8 cellular contexts compared by ENCODE assay signal in the genomic region with DNA sequence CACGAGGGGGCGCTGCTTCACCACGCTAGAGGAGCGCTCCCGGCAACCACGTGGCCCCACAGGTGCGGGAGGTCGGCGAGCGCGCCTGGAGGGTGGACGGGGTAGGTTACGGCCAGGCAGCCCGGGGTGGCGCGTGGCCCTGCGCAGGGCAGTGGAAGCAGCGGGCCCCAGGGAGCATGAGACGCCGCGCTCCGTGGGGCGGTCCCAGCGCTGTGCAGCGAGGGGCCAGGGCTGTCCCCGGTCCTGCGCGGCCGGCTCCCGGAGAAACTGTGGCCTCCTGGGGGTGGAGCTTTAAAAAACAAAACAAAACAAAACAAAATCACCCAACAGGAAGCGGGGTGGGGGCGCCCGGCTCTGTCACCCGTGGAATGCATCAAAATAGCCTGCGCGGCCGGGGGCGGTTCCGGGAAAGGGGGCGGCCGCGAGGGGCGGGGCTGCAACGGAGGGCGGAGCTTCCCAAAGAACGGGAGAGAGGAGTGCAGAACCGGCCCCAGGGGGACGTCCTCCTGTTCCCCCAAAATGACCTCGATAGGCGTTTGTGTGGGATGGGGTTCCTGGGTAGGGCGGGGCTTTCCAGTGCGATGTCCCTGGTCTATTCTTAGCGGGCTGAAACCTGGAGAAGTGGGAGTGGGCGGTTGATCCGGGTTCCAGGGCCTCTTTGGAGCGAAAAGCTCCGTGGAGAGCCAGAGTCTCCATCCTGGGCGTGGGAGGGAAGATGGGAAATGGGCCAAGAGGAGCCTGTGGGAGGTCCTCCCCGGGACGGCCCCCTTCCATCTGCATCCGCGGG. TPM values are rescaled to one million over a fixed set of nuclear protein-coding genes. Genes with fewer than 3 reads are reported as not detected.
A peak's percentile ranks its signal among the peaks of the same experiment; 100 is the strongest.
DNase-seq lines count a peak whose midpoint lies in the region; ATAC-seq and TF ChIP-seq lines count a peak whose summit lies in the region.

No MANE protein-coding gene starts in this region.

- no peaks in the 10 kb centered on the region for H3K79me2 ChIP-seq in Karpas-422 (ENCODE audit: low read length)
- no peaks in the 10 kb centered on the region for H3K79me2 ChIP-seq in neural progenitor cell (ENCODE audit: low read depth)

- no peaks in the 10 kb centered on the region for H3K27me3 ChIP-seq in Karpas-422 (ENCODE audit: low read length)
- no peaks in the 10 kb centered on the region for H3K27me3 ChIP-seq in RWPE2 (ENCODE audit: insufficient read depth, poor library complexity, severe bottlenecking)
- H3K27me3 ChIP-seq in neural progenitor cell, result peaks cover 8% of the 10 kb centered on the region

- peaks cover 17% of the 10 kb centered on the region for H3K4me1 ChIP-seq in Karpas-422 (ENCODE audit: low read length)
- peaks cover 13% of the 10 kb centered on the region for H3K4me1 ChIP-seq in RWPE2 (ENCODE audit: insufficient read depth, poor library complexity, severe bottlenecking)
- no peaks in the 10 kb centered on the region for H3K4me1 ChIP-seq in neural progenitor cell

- H3K9me3 ChIP-seq in Karpas-422 (ENCODE audit: low read length), result no peaks in the 10 kb centered on the region
- H3K9me3 ChIP-seq in RWPE2 (ENCODE audit: severe bottlenecking), result no peaks in the 10 kb centered on the region
- H3K9me3 ChIP-seq in neural progenitor cell (ENCODE audit: low read depth), result no peaks in the 10 kb centered on the region

- H2AFZ ChIP-seq in Karpas-422 (ENCODE audit: low read length) (peak overlapping the region; percentile 88), neural progenitor cell (replicated peaks) (peak overlapping the region; percentile 82)

- peaks cover 5% of the 10 kb centered on the region for H3K4me1 Mint-ChIP-seq in neural progenitor cell
- peaks cover 31% of the 10 kb centered on the region for H3K4me1 Mint-ChIP-seq in stimulated activated naive CD8-positive, alpha-beta T cell treated with anti-CD3 and anti-CD28 coated beads, Interleukin-15, amount 100 ng/mL, for 72 hours

- H3K4me3 Mint-ChIP-seq in neural progenitor cell, result peak overlapping the region; percentile 87
- peak overlapping the region; percentile 77 to 84 for H3K4me3 Mint-ChIP-seq in stimulated activated naive CD8-positive, alpha-beta T cell treated with anti-CD3 and anti-CD28 coated beads, Interleukin-15, amount 100 ng/mL, for 72 hours

- H3K4me2 ChIP-seq in Karpas-422 (ENCODE audit: low read depth, low read length, poor library complexity, severe bottlenecking) (peak overlapping the region; percentile 89), neural progenitor cell (peak overlapping the region; percentile 87)

- H3K4me3 ChIP-seq in Karpas-422 (ENCODE audit: low read length) (peak overlapping the region; percentile 68), RWPE2 (ENCODE audit: severe bottlenecking) (peak overlapping the region; percentile 49), foreskin fibroblast (ENCODE audit: low read depth in 1 of 2, low read length in 2 of 2) (peak overlapping the region; percentile 53 to 55), neural progenitor cell (peak overlapping the region; percentile 60)

- no peak overlapping the region for H3K27ac Mint-ChIP-seq in neural progenitor cell
- H3K27ac Mint-ChIP-seq in stimulated activated naive CD8-positive, alpha-beta T cell treated with anti-CD3 and anti-CD28 coated beads, Interleukin-15, amount 100 ng/mL, for 72 hours, result peak overlapping the region; percentile 80 to 90

- H3K27ac ChIP-seq in Karpas-422 (ENCODE audit: low read length) (peak overlapping the region; percentile 58), RWPE2 (ENCODE audit: poor library complexity, severe bottlenecking) (no peak overlapping the region), neural progenitor cell (no peak overlapping the region)

- TF ChIP-seq CTCF in RWPE2 (IDR thresholded peaks at IDR 0.05; ENCODE audit: poor library complexity, severe bottlenecking) (peak; percentile 97), foreskin fibroblast (IDR thresholded peaks at IDR 0.05; ENCODE audit: low read depth, low read length) (peak; percentile 77), neural progenitor cell (IDR thresholded peaks at IDR 0.05) (peak; percentile 95)

- H3K9ac ChIP-seq in Karpas-422 (ENCODE audit: low read length) (peak overlapping the region; percentile 71), neural progenitor cell (no peak overlapping the region)

- H3F3A ChIP-seq in neural progenitor cell (ENCODE audit: low read depth), result no peaks in the 10 kb centered on the region

- H4K20me1 ChIP-seq in Karpas-422 (ENCODE audit: insufficient read depth, low read depth, low read length) (no peaks in the 10 kb centered on the region), neural progenitor cell (ENCODE audit: low read depth) (no peaks in the 10 kb centered on the region)

- H3K9me2 ChIP-seq in Karpas-422 (replicated peaks; ENCODE audit: insufficient read depth, low read length), result no peaks in the 10 kb centered on the region

- peak; percentile 60 for DNase-seq in DMS79 treated with DMSO at 0.1 percent for 48 hours (lab: John Stamatoyannopoulos, UW)
- peak; percentile 96 for DNase-seq in Karpas-422
- DNase-seq in RWPE2 (ENCODE audit: low spot score), result peak; percentile 84
- peak; percentile 95 for DNase-seq in activated gamma-delta T cell treated with Interleukin-2 at 50 U/mL for 16 hours
- DNase-seq in foreskin fibroblast, result peak; percentile 83 to 95
- peak; percentile 94 for DNase-seq in neural progenitor cell (ENCODE audit: low spot score)
- DNase-seq in stimulated activated naive CD8-positive, alpha-beta T cell treated with anti-CD3 and anti-CD28 coated beads, Interleukin-15, amount 100 ng/mL, for 72 hours, result peak; percentile 91 to 94

- H3K36me3 ChIP-seq in Karpas-422 (ENCODE audit: insufficient read depth, low read length) (peaks cover 3% of the 10 kb centered on the region), RWPE2 (ENCODE audit: low read depth) (peaks cover 3% of the 10 kb centered on the region; the same call in 1 of the 2 replicates), neural progenitor cell (no peaks in the 10 kb centered on the region)

- H3K27me3 Mint-ChIP-seq in neural progenitor cell (ENCODE audit: insufficient read depth, low read depth), result peaks cover 14% of the 10 kb centered on the region
- no peaks in the 10 kb centered on the region for H3K27me3 Mint-ChIP-seq in stimulated activated naive CD8-positive, alpha-beta T cell treated with anti-CD3 and anti-CD28 coated beads, Interleukin-15, amount 100 ng/mL, for 72 hours

- H3K9me3 Mint-ChIP-seq in neural progenitor cell, result no peaks in the 10 kb centered on the region
- H3K9me3 Mint-ChIP-seq in stimulated activated naive CD8-positive, alpha-beta T cell treated with anti-CD3 and anti-CD28 coated beads, Interleukin-15, amount 100 ng/mL, for 72 hours, result no peaks in the 10 kb centered on the region

- ATAC-seq in GM21737 (IDR thresholded peaks at IDR 0.05; ENCODE audit: unreplicated experiment) (peak; percentile 67), RWPE2 (ENCODE audit: low read depth) (peak; percentile 77)
- ATAC-seq in stimulated activated naive CD8-positive, alpha-beta T cell treated with anti-CD3 and anti-CD28 coated beads, Interleukin-15, amount 100 ng/mL, for 72 hours, result peak; percentile 94

- no peaks in the 10 kb centered on the region for H3K36me3 Mint-ChIP-seq in neural progenitor cell

RNA-seq across cellular contexts. Expression of gene NUMBL, which starts 27.3 kb away (rescaled TPM):
- 26.9 and 33.8 TPM in 2 replicates for total RNA-seq in Karpas-422 (2014; rRNA removed; shearing (Covaris generic); ENCODE audit: low replicate concordance)
- total RNA-seq in neural progenitor cell (ENCODE audit: low replicate concordance), result 6.4 and 19.8 TPM in 2 replicates

RNA-seq across cellular contexts. Expression of gene COQ8B, which starts 53.6 kb away (rescaled TPM):
- 31.3 and 58.0 TPM in 2 replicates for total RNA-seq in Karpas-422 (2014; rRNA removed; shearing (Covaris generic); ENCODE audit: low replicate concordance)
- total RNA-seq in neural progenitor cell (ENCODE audit: low replicate concordance), result 27.7 and 89.7 TPM in 2 replicates

RNA-seq across cellular contexts. Expression of gene ITPKC, which starts 53.8 kb away (rescaled TPM):
- total RNA-seq in Karpas-422 (2014; rRNA removed; shearing (Covaris generic); ENCODE audit: low replicate concordance), result 5.9 and 9.2 TPM in 2 replicates
- 6.5 and 12.4 TPM in 2 replicates for total RNA-seq in neural progenitor cell (ENCODE audit: low replicate concordance)
